9 cellular contexts compared by ENCODE assay signal in the genomic region with DNA sequence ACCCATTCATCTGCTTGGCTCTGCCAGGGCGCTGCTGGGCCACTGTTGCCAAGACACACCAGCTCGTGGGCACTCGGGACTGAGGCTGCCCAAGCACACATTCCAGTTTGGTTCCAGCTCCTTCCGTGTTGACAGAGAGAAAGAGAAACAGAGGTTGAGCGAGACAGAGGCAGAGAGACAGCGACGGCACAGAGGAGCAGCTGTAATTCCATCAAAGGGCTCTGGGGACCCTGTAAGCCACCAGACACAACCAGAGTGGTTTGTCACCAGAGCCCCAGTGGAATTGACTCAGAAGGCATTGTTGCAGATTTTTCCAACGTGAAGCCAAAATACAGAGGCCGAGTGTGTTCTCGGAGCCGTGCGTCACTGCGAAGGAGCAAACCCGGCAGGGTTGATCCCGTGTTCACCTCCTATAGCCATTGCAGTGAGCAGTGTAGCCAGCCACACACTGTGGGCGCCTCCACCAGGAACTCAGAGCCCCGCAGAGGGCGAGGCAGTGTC. TPM values are rescaled to one million over a fixed set of nuclear protein-coding genes. Genes with fewer than 3 reads are reported as not detected.
DNase-seq lines count a peak whose midpoint lies in the region; ATAC-seq lines count a peak whose summit lies in the region.
"Had no signal": no experiment of that assay in that cellular context is flagged by ENCODE, and none has a peak within 500 bp of the region (broad histone marks: within the 10 kb centered on the region; RNA-seq: fewer than 3 reads in every experiment).

No MANE protein-coding gene starts in this region.

- DNase-seq in Right ventricle myocardium superior: peak; percentile 62
- DNase-seq in cardiac septum (ENCODE audit: low spot score): no peak
- DNase-seq in anterior cingulate cortex (lab: John Stamatoyannopoulos, UW): peak in 49 of 58 donors; percentile 12 to 77 (median 44)
- DNase-seq in memory B cell (ENCODE audit: low spot score in 2 of 2): no peak
- DNase-seq in RPMI8226: no peak
- no peak for DNase-seq in NK-92 treated with Interleukin-12 subunit alpha and Interleukin-12 subunit beta, amount 100 ng/mL, for 24 hours (lab: John Stamatoyannopoulos, UW)
- DNase-seq: DND-41 had no signal

- no peaks in the 10 kb centered on the region for H3K9me3 Mint-ChIP-seq in memory B cell

- H3K4me3 Mint-ChIP-seq in memory B cell: peak overlapping the region; percentile 49

- ATAC-seq in Right ventricle myocardium superior (ENCODE audit: poor library complexity) (peak; percentile 86), memory B cell (ENCODE audit: low read depth) (peak; percentile 63), HG03571 (IDR thresholded peaks at IDR 0.05; ENCODE audit: unreplicated experiment) (no peak), HG02973 (IDR thresholded peaks at IDR 0.05; ENCODE audit: unreplicated experiment) (no peak)

- peaks cover 9% of the 10 kb centered on the region for H3K4me1 Mint-ChIP-seq in memory B cell

- H3K27me3 Mint-ChIP-seq in memory B cell: peaks cover 7% of the 10 kb centered on the region

- intact Hi-C loops in Right ventricle myocardium superior (cut with DNase I) (no loop called here), cardiac septum (cut with DNase I) (no loop called here)

- no peaks in the 10 kb centered on the region for H3K36me3 Mint-ChIP-seq in memory B cell

- no peak overlapping the region for H3K27ac Mint-ChIP-seq in memory B cell

RNA-seq across cellular contexts. Expression of gene SYF2, which starts 33.5 kb away (rescaled TPM):
- 31.1 TPM for total RNA-seq in Right ventricle myocardium superior
- 35.4 TPM for total RNA-seq in cardiac septum

RNA-seq across cellular contexts. Expression of gene RSRP1, which starts 48.5 kb away (rescaled TPM):
- 35.5 TPM for total RNA-seq in Right ventricle myocardium superior
- 52.2 TPM for total RNA-seq in cardiac septum

Comparison
In these comparisons a context has a peak if more than half of its experiments do, and no peak if none do; other contexts are left out.
1. DNase-seq: peak in Right ventricle myocardium superior (single experiment) and anterior cingulate cortex (49 of 58); none in cardiac septum (single experiment), memory B cell (0 of 2), RPMI8226 (single experiment) and NK-92 treated with Interleukin-12 subunit alpha and Interleukin-12 subunit beta, amount 100 ng/mL, for 24 hours (single experiment).
2. ATAC-seq: peak in Right ventricle myocardium superior (single experiment) and memory B cell (single experiment); none in HG03571 (single experiment) and HG02973 (single experiment).